In the genomic region with DNA sequence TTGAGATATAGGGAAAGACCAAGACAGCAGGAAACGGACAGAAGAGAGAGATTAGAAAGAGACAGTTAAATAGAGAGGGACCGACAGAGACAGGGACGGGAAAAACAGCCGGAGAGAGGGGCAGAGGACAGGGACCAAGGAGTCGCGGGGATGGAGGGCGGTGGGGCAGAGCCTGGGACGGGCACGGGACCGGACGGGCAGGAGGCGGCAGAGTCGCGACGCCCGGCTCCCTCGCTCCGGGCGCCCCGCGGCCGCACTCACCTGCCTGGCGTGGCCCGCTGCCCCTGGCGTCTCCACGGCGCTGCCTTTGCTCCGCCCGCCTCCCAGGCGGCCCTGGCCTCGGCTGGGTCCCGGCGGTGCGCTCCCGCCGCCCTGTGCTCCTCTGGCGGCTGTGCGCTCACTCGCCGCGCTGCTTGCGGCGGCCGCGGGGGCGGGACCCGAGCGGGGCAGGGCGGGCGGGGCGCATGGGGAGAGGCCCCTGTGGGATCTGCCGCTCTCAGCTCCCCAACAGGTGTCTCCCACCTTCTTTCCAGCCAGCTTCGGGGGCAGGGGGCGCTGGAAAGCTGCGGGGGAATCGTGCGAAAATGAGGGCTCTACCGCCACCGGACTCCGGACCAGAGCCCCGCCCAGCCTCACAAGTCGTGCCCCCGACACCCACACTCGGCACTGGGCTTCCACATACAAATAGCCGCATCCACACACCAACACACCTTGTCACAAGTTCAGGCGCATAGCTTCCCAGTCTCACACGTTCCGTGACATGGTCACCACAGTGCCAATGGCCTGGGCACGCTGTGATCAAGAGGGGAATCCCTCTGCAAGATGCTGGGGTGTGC, we compare ENCODE assay signal across 1 cellular context.
TF ChIP-seq lines count a peak whose summit lies in the region.

A gene with protein sequence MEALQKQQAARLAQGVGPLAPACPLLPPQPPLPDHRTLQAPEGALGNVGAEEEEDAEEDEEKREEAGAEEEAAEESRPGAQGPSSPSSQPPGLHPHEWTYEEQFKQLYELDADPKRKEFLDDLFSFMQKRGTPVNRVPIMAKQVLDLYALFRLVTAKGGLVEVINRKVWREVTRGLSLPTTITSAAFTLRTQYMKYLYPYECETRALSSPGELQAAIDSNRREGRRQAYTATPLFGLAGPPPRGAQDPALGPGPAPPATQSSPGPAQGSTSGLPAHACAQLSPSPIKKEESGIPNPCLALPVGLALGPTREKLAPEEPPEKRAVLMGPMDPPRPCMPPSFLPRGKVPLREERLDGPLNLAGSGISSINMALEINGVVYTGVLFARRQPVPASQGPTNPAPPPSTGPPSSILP (minus strand): TSS at position 411 of the 836 bp plus-strand sequence. CDS start 1,052 bp downstream, outside the sequence.

TF ChIP-seq in HCT116, 20 proteins besides CTCF, POLR2A, EP300 and RAD21 (continued from another document):
- TF ChIP-seq ZBTB33 (IDR thresholded peaks at IDR 0.05; ENCODE audit: extremely low read depth, insufficient replicate concordance, low read length): no peak
